ENCODE assay signal across 1 cellular context in the genomic region with DNA sequence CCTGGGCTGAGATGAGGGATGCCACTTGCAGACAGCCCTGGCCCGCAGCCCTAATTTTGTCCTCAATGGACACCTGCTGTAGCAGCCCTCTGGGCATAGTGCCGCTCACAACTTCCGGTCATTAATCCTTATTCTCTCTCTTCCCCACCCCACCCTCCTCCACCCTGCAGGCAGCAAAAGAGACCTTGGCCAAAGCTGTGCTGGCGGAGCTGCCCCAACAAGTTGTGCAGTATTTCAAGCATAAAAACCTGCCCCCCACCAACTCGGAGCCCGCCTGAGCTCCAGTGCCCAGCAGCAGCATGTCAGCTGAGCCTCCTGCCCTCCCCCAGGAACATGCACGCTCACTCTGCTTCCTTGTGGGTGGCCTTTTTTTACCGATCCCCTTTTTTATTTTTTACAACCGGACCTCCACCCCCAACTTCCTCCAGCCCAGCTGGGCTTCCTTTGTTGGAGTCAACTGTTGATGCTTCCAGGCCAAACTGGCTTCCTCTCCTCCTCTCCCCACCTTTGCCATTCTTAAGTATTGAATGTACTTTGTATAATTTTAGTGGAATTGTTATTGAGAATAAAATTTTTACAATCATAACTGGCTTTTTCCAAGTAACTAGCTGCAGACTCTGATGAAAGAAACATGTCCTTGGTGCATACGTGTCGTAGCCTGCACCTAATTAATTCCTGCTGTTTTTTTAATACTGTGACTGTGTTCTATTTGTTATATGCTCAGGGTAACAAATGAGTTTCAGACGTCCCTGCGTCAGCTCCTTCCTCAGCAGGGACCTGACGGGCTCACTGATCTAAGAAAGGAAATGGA.
TF ChIP-seq lines count a peak whose summit lies in the region.

No MANE protein-coding gene starts in this region.

TF ChIP-seq in GM12878, 131 proteins besides CTCF, POLR2A, EP300 and RAD21:
- TF ChIP-seq, protein P1, sequence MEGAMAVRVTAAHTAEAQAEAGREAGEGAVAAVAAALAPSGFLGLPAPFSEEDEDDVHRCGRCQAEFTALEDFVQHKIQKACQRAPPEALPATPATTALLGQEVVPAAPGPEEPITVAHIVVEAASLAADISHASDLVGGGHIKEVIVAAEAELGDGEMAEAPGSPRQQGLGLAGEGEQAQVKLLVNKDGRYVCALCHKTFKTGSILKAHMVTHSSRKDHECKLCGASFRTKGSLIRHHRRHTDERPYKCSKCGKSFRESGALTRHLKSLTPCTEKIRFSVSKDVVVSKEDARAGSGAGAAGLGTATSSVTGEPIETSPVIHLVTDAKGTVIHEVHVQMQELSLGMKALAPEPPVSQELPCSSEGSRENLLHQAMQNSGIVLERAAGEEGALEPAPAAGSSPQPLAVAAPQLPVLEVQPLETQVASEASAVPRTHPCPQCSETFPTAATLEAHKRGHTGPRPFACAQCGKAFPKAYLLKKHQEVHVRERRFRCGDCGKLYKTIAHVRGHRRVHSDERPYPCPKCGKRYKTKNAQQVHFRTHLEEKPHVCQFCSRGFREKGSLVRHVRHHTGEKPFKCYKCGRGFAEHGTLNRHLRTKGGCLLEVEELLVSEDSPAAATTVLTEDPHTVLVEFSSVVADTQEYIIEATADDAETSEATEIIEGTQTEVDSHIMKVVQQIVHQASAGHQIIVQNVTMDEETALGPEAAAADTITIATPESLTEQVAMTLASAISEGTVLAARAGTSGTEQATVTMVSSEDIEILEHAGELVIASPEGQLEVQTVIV (IDR thresholded peaks at IDR 0.05; ENCODE audit: borderline replicate concordance, partially characterized antibody): no peak
- TF ChIP-seq POLR2AphosphoS5 (IDR thresholded peaks at IDR 0.05; ENCODE audit: low read length): no peak
- no peak for TF ChIP-seq NR2F1 (conservative IDR thresholded peaks at IDR 0.05)
- no peak for TF ChIP-seq HCFC1 (IDR thresholded peaks at IDR 0.05; ENCODE audit: low read length)
- TF ChIP-seq CHD2 (IDR thresholded peaks at IDR 0.05; ENCODE audit: borderline replicate concordance, low read depth, low read length): no peak
- no peak for TF ChIP-seq NR2C1 (IDR thresholded peaks at IDR 0.05)
- TF ChIP-seq POLR2AphosphoS2 (IDR thresholded peaks at IDR 0.05; ENCODE audit: low read depth, low read length): no peak
- TF ChIP-seq FOXM1 (IDR thresholded peaks at IDR 0.05; ENCODE audit: low read depth, low read length): no peak
- TF ChIP-seq ZZZ3 (IDR thresholded peaks at IDR 0.05; ENCODE audit: control insufficient read depth, insufficient read length, low read depth): no peak
- no peak for TF ChIP-seq JUND (IDR thresholded peaks at IDR 0.05; ENCODE audit: low read depth, low read length)
- TF ChIP-seq POU2F2 (IDR thresholded peaks at IDR 0.05; ENCODE audit: borderline replicate concordance, low read depth, low read length): no peak
- TF ChIP-seq, protein P2, sequence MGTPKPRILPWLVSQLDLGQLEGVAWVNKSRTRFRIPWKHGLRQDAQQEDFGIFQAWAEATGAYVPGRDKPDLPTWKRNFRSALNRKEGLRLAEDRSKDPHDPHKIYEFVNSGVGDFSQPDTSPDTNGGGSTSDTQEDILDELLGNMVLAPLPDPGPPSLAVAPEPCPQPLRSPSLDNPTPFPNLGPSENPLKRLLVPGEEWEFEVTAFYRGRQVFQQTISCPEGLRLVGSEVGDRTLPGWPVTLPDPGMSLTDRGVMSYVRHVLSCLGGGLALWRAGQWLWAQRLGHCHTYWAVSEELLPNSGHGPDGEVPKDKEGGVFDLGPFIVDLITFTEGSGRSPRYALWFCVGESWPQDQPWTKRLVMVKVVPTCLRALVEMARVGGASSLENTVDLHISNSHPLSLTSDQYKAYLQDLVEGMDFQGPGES (IDR thresholded peaks at IDR 0.05): no peak
- no peak for TF ChIP-seq RFX5 (IDR thresholded peaks at IDR 0.05; ENCODE audit: low read depth, low read length)
- no peak for TF ChIP-seq RCOR1 (conservative IDR thresholded peaks at IDR 0.05; ENCODE audit: low read depth, low read length)
TF ChIP-seq in GM12878: peak in this region for 0.
